Comparison of ENCODE assay signal across 1 cellular context in the genomic region with DNA sequence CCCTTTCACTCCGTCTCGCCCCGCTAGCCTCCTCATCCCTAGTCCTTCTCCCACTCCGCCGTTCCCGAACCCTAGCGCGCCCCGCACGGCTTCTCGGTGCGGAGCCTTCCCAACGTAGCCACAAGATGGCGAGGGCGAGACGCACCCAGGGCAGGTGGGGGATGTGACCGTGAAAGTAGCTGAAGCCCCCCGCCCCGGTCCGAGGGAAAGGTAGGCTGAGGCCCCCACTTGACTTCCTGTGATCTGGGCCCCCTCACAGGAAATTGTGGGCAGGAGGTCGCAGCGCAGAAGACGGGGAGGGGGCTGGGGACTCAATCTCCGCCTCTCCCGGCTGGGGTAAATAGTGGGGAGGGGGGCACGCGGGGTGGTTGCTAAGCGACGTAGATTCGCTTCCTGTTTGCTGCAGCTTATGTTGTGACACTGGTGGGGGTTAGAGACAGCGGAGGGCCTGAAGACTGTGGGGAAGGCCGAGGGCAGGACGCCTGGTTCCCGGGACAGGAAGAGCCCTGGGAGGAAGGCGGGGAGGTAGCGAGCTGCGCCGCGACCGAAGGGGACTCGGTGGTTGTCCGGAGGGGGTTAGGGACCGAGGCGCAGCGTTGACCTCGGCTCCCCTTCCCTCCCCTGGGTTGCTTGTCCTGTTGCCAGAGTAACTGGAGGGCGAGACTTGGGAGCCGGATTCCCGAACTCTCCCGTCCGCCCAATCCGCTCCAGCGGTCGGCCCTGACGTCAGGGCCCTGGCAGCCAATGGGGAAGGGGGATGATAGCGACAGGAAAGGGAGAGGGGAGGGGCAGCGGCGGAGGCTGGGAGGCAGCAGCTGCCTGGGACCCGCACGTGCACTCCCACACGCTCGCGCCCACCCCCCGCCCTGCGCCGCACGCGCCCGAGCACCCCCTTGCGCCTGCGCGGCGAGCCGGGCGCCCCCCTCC.
A peak's percentile ranks its signal among the peaks of the same experiment; 100 is the strongest.
TF ChIP-seq lines count a peak whose summit lies in the region.

No MANE protein-coding gene starts in this region.

TF ChIP-seq in K562, 482 proteins besides CTCF, POLR2A, EP300 and RAD21 (continued from another document and continues in another):
- no peak for TF ChIP-seq E2F5 (CRISPR knock-in tag; IDR thresholded peaks at IDR 0.05)
- TF ChIP-seq ZNF408 (CRISPR knock-in tag; IDR thresholded peaks at IDR 0.05; ENCODE audit: low read depth): no peak
- no peak for TF ChIP-seq TGIF2 (CRISPR knock-in tag; IDR thresholded peaks at IDR 0.05)
- TF ChIP-seq, protein P1, sequence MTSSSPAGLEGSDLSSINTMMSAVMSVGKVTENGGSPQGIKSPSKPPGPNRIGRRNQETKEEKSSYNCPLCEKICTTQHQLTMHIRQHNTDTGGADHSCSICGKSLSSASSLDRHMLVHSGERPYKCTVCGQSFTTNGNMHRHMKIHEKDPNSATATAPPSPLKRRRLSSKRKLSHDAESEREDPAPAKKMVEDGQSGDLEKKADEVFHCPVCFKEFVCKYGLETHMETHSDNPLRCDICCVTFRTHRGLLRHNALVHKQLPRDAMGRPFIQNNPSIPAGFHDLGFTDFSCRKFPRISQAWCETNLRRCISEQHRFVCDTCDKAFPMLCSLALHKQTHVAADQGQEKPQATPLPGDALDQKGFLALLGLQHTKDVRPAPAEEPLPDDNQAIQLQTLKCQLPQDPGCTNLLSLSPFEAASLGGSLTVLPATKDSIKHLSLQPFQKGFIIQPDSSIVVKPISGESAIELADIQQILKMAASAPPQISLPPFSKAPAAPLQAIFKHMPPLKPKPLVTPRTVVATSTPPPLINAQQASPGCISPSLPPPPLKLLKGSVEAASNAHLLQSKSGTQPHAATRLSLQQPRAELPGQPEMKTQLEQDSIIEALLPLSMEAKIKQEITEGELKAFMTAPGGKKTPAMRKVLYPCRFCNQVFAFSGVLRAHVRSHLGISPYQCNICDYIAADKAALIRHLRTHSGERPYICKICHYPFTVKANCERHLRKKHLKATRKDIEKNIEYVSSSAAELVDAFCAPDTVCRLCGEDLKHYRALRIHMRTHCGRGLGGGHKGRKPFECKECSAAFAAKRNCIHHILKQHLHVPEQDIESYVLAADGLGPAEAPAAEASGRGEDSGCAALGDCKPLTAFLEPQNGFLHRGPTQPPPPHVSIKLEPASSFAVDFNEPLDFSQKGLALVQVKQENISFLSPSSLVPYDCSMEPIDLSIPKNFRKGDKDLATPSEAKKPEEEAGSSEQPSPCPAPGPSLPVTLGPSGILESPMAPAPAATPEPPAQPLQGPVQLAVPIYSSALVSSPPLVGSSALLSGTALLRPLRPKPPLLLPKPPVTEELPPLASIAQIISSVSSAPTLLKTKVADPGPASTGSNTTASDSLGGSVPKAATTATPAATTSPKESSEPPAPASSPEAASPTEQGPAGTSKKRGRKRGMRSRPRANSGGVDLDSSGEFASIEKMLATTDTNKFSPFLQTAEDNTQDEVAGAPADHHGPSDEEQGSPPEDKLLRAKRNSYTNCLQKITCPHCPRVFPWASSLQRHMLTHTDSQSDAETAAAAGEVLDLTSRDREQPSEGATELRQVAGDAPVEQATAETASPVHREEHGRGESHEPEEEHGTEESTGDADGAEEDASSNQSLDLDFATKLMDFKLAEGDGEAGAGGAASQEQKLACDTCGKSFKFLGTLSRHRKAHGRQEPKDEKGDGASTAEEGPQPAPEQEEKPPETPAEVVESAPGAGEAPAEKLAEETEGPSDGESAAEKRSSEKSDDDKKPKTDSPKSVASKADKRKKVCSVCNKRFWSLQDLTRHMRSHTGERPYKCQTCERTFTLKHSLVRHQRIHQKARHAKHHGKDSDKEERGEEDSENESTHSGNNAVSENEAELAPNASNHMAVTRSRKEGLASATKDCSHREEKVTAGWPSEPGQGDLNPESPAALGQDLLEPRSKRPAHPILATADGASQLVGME (CRISPR knock-in tag; IDR thresholded peaks at IDR 0.05): no peak
- TF ChIP-seq ILK (tag; IDR thresholded peaks at IDR 0.05; ENCODE audit: borderline replicate concordance, low read depth): no peak
- peak; percentile 78 for TF ChIP-seq ATF7 (IDR thresholded peaks at IDR 0.05)
- no peak for TF ChIP-seq NBN (IDR thresholded peaks at IDR 0.05; ENCODE audit: low read depth)
- no peak for TF ChIP-seq DDX20 (tag; IDR thresholded peaks at IDR 0.05; ENCODE audit: low read depth)
- no peak for TF ChIP-seq ZNF561 (CRISPR knock-in tag; conservative IDR thresholded peaks at IDR 0.05)
- peak; percentile 32; the same call in 1 of the 2 replicates for TF ChIP-seq SIN3B (IDR thresholded peaks at IDR 0.05; ENCODE audit: low read depth)
- no peak for TF ChIP-seq HDGF (IDR thresholded peaks at IDR 0.05)
- peak; percentile 84 for TF ChIP-seq CREM (IDR thresholded peaks at IDR 0.05; ENCODE audit: low read depth)
- TF ChIP-seq ZNF609 (CRISPR knock-in tag; IDR thresholded peaks at IDR 0.05; ENCODE audit: borderline replicate concordance): no peak
- TF ChIP-seq, protein P2, sequence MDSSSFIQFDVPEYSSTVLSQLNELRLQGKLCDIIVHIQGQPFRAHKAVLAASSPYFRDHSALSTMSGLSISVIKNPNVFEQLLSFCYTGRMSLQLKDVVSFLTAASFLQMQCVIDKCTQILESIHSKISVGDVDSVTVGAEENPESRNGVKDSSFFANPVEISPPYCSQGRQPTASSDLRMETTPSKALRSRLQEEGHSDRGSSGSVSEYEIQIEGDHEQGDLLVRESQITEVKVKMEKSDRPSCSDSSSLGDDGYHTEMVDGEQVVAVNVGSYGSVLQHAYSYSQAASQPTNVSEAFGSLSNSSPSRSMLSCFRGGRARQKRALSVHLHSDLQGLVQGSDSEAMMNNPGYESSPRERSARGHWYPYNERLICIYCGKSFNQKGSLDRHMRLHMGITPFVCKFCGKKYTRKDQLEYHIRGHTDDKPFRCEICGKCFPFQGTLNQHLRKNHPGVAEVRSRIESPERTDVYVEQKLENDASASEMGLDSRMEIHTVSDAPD (CRISPR knock-in tag; IDR thresholded peaks at IDR 0.05): no peak
- TF ChIP-seq ZC3H11A (IDR thresholded peaks at IDR 0.05; ENCODE audit: low read depth, low read length): no peak
- TF ChIP-seq CEBPZ (IDR thresholded peaks at IDR 0.05; ENCODE audit: borderline replicate concordance, low read depth, low read length): no peak
- TF ChIP-seq SIRT6 (IDR thresholded peaks at IDR 0.05; ENCODE audit: low read depth, low read length): no peak
- TF ChIP-seq TBL1XR1 (IDR thresholded peaks at IDR 0.05; ENCODE audit: low read length in 2 of 2): 0 out of 4 replicates have a peak, but pooled peaks of 1 of the 2 experiments have one; percentile 31
- TF ChIP-seq, protein P3, sequence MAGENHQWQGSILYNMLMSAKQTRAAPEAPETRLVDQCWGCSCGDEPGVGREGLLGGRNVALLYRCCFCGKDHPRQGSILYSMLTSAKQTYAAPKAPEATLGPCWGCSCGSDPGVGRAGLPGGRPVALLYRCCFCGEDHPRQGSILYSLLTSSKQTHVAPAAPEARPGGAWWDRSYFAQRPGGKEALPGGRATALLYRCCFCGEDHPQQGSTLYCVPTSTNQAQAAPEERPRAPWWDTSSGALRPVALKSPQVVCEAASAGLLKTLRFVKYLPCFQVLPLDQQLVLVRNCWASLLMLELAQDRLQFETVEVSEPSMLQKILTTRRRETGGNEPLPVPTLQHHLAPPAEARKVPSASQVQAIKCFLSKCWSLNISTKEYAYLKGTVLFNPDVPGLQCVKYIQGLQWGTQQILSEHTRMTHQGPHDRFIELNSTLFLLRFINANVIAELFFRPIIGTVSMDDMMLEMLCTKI (IDR thresholded peaks at IDR 0.05; ENCODE audit: partially characterized antibody): no peak
- no peak for TF ChIP-seq NR1H2 (CRISPR knock-in tag; IDR thresholded peaks at IDR 0.05)
- no peak for TF ChIP-seq TCF7 (IDR thresholded peaks at IDR 0.05; ENCODE audit: borderline replicate concordance)
- no peak for TF ChIP-seq ETS2 (tag; IDR thresholded peaks at IDR 0.05; ENCODE audit: borderline replicate concordance, poor library complexity, severe bottlenecking)
- TF ChIP-seq ETS1 (conservative IDR thresholded peaks at IDR 0.05; ENCODE audit: control insufficient read depth, low read depth, low read length): 0 out of 2 replicates have a peak, but pooled peaks have one; percentile 15
- TF ChIP-seq LEF1 (IDR thresholded peaks at IDR 0.05): no peak; the same call in 1 of the 2 replicates
- TF ChIP-seq PHF20 (IDR thresholded peaks at IDR 0.05; ENCODE audit: partially characterized antibody): no peak
- TF ChIP-seq TSHZ1 (CRISPR knock-in tag; IDR thresholded peaks at IDR 0.05): no peak
